Comparison of ENCODE assay signal across 10 cellular contexts in the genomic region with DNA sequence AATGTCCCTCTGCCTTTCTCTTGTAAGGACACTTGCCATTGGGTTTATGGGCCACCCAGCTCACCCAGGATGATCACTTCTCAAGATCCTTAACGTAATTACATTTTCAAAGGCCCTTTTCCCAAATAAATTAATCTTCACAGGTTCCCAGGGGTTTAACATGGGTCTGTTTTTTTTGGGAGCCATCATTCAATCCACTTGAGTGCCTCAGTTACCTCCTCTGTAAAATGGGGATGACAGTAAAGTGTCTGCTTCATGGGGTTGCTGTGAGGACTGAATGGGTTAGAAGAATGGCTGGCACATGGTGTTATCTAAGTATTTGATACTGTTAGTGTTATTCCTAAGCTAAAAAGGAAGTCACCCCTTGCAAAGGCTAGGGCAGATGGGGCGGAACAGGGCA. TPM values are rescaled to one million over a fixed set of nuclear protein-coding genes. Genes with fewer than 3 reads are reported as not detected.
DNase-seq lines count a peak whose midpoint lies in the region; ATAC-seq and TF ChIP-seq lines count a peak whose summit lies in the region.
"Had no signal": no experiment of that assay in that cellular context is flagged by ENCODE, and none has a peak within 500 bp of the region (broad histone marks: within the 10 kb centered on the region; RNA-seq: fewer than 3 reads in every experiment).

No MANE protein-coding gene starts in this region.

- intact Hi-C loops in activated CD4-positive, alpha-beta memory T cell treated with anti-CD3 and anti-CD28 coated beads for 36 hours (cut with micrococcal nuclease), result loop anchor here (2.0 to 5.0 kb wide), 2 partner anchors 13 to 60 kb away; partner anchors contain the start of gene VSIR

- H3K27ac ChIP-seq in gastroesophageal sphincter, result peak overlapping the region; percentile 60 to 92 (median 90)
- peak overlapping the region; percentile 96 for H3K27ac ChIP-seq in stomach smooth muscle (ENCODE audit: low read length)

- TF ChIP-seq EP300 in gastroesophageal sphincter (IDR thresholded peaks at IDR 0.05), result no peak

- H3K27ac Mint-ChIP-seq in activated CD8-positive, alpha-beta memory T cell treated with anti-CD3 and anti-CD28 coated beads, Interleukin-2, amount 10 ng/mL, durations not matched to agents 7 days and 5 days, result peak overlapping the region; percentile 98
- H3K27ac Mint-ChIP-seq in activated CD4-positive, alpha-beta memory T cell treated with anti-CD3 and anti-CD28 coated beads for 36 hours, result peak overlapping the region; percentile 91
- no peak overlapping the region for H3K27ac Mint-ChIP-seq in HFFc6

- no peak for ATAC-seq in activated CD8-positive, alpha-beta memory T cell treated with anti-CD3 and anti-CD28 coated beads, Interleukin-2, amount 10 ng/mL, durations not matched to agents 7 days and 5 days
- ATAC-seq in gastroesophageal sphincter (no peak), omental fat pad (ENCODE audit: low FRiP score) (no peak)

- no peaks in the 10 kb centered on the region for H3K27me3 Mint-ChIP-seq in activated CD8-positive, alpha-beta memory T cell treated with anti-CD3 and anti-CD28 coated beads, Interleukin-2, amount 10 ng/mL, durations not matched to agents 7 days and 5 days
- H3K27me3 Mint-ChIP-seq in activated CD4-positive, alpha-beta memory T cell treated with anti-CD3 and anti-CD28 coated beads for 36 hours, result no peaks in the 10 kb centered on the region
- peaks cover 22% of the 10 kb centered on the region for H3K27me3 Mint-ChIP-seq in HFFc6 (ENCODE audit: insufficient read depth)

- peaks cover 42% of the 10 kb centered on the region for H3K4me1 Mint-ChIP-seq in activated CD8-positive, alpha-beta memory T cell treated with anti-CD3 and anti-CD28 coated beads, Interleukin-2, amount 10 ng/mL, durations not matched to agents 7 days and 5 days
- peaks cover 63% of the 10 kb centered on the region for H3K4me1 Mint-ChIP-seq in activated CD4-positive, alpha-beta memory T cell treated with anti-CD3 and anti-CD28 coated beads for 36 hours (ENCODE audit: low read depth)
- peaks cover 18% of the 10 kb centered on the region for H3K4me1 Mint-ChIP-seq in HFFc6 (ENCODE audit: low read depth)

- H3K27me3 ChIP-seq in gastroesophageal sphincter, result no peaks in the 10 kb centered on the region
- H3K27me3 ChIP-seq in stomach smooth muscle (ENCODE audit: control insufficient read depth in 1 of 2, insufficient read depth in 2 of 2, low read length in 2 of 2), result no peaks in the 10 kb centered on the region

- H3K36me3 Mint-ChIP-seq in activated CD8-positive, alpha-beta memory T cell treated with anti-CD3 and anti-CD28 coated beads, Interleukin-2, amount 10 ng/mL, durations not matched to agents 7 days and 5 days, result no peaks in the 10 kb centered on the region
- no peaks in the 10 kb centered on the region for H3K36me3 Mint-ChIP-seq in activated CD4-positive, alpha-beta memory T cell treated with anti-CD3 and anti-CD28 coated beads for 36 hours
- H3K36me3 Mint-ChIP-seq in HFFc6 (ENCODE audit: low read depth), result no peaks in the 10 kb centered on the region

- H3K9ac ChIP-seq in stomach smooth muscle (ENCODE audit: low read length in 2 of 2), result peak overlapping the region in 1 of 2 donors; percentile 75

- CTCF ChIA-PET in activated CD8-positive, alpha-beta memory T cell treated with anti-CD3 and anti-CD28 coated beads, Interleukin-2, amount 10 ng/mL, durations not matched to agents 7 days and 5 days (lab: Charles Lee), result interaction anchor here (0.8 to 16.3 kb wide), 7 partner anchors 10 to 184 kb away, joined by 3 to 235 read pairs (median 15); partner anchors contain the start of gene VSIR
- CTCF ChIA-PET in activated CD4-positive, alpha-beta memory T cell treated with anti-CD3 and anti-CD28 coated beads for 36 hours (lab: Charles Lee), result interaction anchor here (2.0 to 6.5 kb wide), 4 partner anchors 14 to 99 kb away, joined by 8 to 31 read pairs (median 22); partner anchors contain the start of gene VSIR

- DNase-seq in activated CD8-positive, alpha-beta memory T cell treated with anti-CD3 and anti-CD28 coated beads, Interleukin-2, amount 10 ng/mL, durations not matched to agents 7 days and 5 days, result no peak
- no peak for DNase-seq in activated CD8-positive, alpha-beta memory T cell treated with anti-CD3 and anti-CD28 coated beads, Interleukin-2, amount 50 U/mL, for 4 hours
- no peak for DNase-seq in activated CD4-positive, alpha-beta memory T cell treated with anti-CD3 and anti-CD28 coated beads for 36 hours
- DNase-seq in NCI-H2171 treated with DMSO at 0.1 percent for 48 hours (lab: John Stamatoyannopoulos, UW), result no peak
- DNase-seq in omental fat pad (ENCODE audit: low spot score), result no peak
- DNase-seq in HFFc6, result no peak
- DNase-seq: Kasumi-1 had no signal

- no peak for TF ChIP-seq CTCF in gastroesophageal sphincter (IDR thresholded peaks at IDR 0.05)
- TF ChIP-seq CTCF in omental fat pad (IDR thresholded peaks at IDR 0.05), result no peak
- no peak for TF ChIP-seq CTCF in HFFc6 (IDR thresholded peaks at IDR 0.05)

- TF ChIP-seq POLR2A in gastroesophageal sphincter (IDR thresholded peaks at IDR 0.05), result no peak

- no peaks in the 10 kb centered on the region for H3K9me3 Mint-ChIP-seq in activated CD8-positive, alpha-beta memory T cell treated with anti-CD3 and anti-CD28 coated beads, Interleukin-2, amount 10 ng/mL, durations not matched to agents 7 days and 5 days (ENCODE audit: low read depth)
- no peaks in the 10 kb centered on the region for H3K9me3 Mint-ChIP-seq in activated CD4-positive, alpha-beta memory T cell treated with anti-CD3 and anti-CD28 coated beads for 36 hours
- H3K9me3 Mint-ChIP-seq in HFFc6, result no peaks in the 10 kb centered on the region

- H3K4me1 ChIP-seq in gastroesophageal sphincter, result peaks cover 3 to 60% (median 48%) of the 10 kb centered on the region in 3 donors
- peaks cover 42% of the 10 kb centered on the region for H3K4me1 ChIP-seq in stomach smooth muscle (ENCODE audit: control insufficient read depth, insufficient read depth, low read length)

- H3K4me3 Mint-ChIP-seq in activated CD8-positive, alpha-beta memory T cell treated with anti-CD3 and anti-CD28 coated beads, Interleukin-2, amount 10 ng/mL, durations not matched to agents 7 days and 5 days, result no peak overlapping the region
- no peak overlapping the region for H3K4me3 Mint-ChIP-seq in activated CD4-positive, alpha-beta memory T cell treated with anti-CD3 and anti-CD28 coated beads for 36 hours
- no peak overlapping the region for H3K4me3 Mint-ChIP-seq in HFFc6

- WGBS in gastroesophageal sphincter (ENCODE audit: low coverage in 1 of 2), 2 donors, result 94% methylated on average over 2 of the region's 2 CpGs; no CpG with 5 or more reads in 1 of the 2 donors

- H3K4me3 ChIP-seq in gastroesophageal sphincter (no peak overlapping the region), stomach smooth muscle (ENCODE audit: low read length in 2 of 2) (no peak overlapping the region)

- H3K36me3 ChIP-seq in gastroesophageal sphincter, result no peaks in the 10 kb centered on the region
- H3K36me3 ChIP-seq in stomach smooth muscle (ENCODE audit: control insufficient read depth in 2 of 2, insufficient read depth in 2 of 2, low read length in 2 of 2), result no peaks in the 10 kb centered on the region

- POLR2A ChIA-PET in activated CD4-positive, alpha-beta memory T cell treated with anti-CD3 and anti-CD28 coated beads for 36 hours (lab: Charles Lee), result no interaction called here

- H3K9me3 ChIP-seq in gastroesophageal sphincter (no peaks in the 10 kb centered on the region), stomach smooth muscle (ENCODE audit: control insufficient read depth in 2 of 2, low read length in 2 of 2) (no peaks in the 10 kb centered on the region)

RNA-seq across cellular contexts. Expression of gene C10orf105, which starts 7.4 kb away (rescaled TPM):
- total RNA-seq in activated CD8-positive, alpha-beta memory T cell treated with anti-CD3 and anti-CD28 coated beads, Interleukin-2, amount 10 ng/mL, durations not matched to agents 7 days and 5 days, result under 1 TPM; 0.18 to 0.26 TPM
- under 1 TPM; 0.63 to 0.76 TPM for total RNA-seq in activated CD4-positive, alpha-beta memory T cell treated with anti-CD3 and anti-CD28 coated beads for 36 hours
- total RNA-seq in gastroesophageal sphincter (under 1 TPM in 1 of 4 donors, not detected in 3; 0.13 TPM), omental fat pad (under 1 TPM; 0.16 to 0.56 (median 0.31) TPM)
- not detected for total RNA-seq in HFFc6 (2021; fragmentation: NEBNext Ultra II Directional; extraction: Animal tissue kit (Norgen Biotek cat#: 25700))
- total RNA-seq: Daoy had no signal
